9 cellular contexts compared by ENCODE assay signal in genomic region chr4:174714393-174715211, GRCh38.
DNase-seq lines count a peak whose midpoint lies in the region; ATAC-seq, FAIRE-seq and TF ChIP-seq lines count a peak whose summit lies in the region.
"Had no signal": no experiment of that assay in that cellular context is flagged by ENCODE, and none has a peak within 500 bp of the region (broad histone marks: within the 10 kb centered on the region; RNA-seq: fewer than 3 reads in every experiment).

No MANE protein-coding gene starts in this region.

- POLR2A ChIA-PET in activated CD4-positive, alpha-beta T cell treated with anti-CD3 and anti-CD28 coated beads for 36 hours (lab: Charles Lee) = no interaction called here

- H3K27me3 Mint-ChIP-seq in activated CD4-positive, alpha-beta T cell treated with anti-CD3 and anti-CD28 coated beads for 36 hours = peaks cover 7% of the 10 kb centered on the region
- no peaks in the 10 kb centered on the region for H3K27me3 Mint-ChIP-seq in activated T-helper 2 cell treated with anti-CD3 and anti-CD28 coated beads, Interferon-gamma antibody, Interleukin-2, Interleukin-4, amounts not matched to agents 10 μg/mL and 5 μg/mL and 100 μg/mL, durations not matched to agents 14 hours and 24 hours and 36 hours (ENCODE audit: low read depth)

- DNase-seq in activated CD4-positive, alpha-beta T cell treated with anti-CD3 and anti-CD28 coated beads for 36 hours = peak; percentile 38
- no peak for DNase-seq in activated CD4-positive, alpha-beta T cell treated with anti-CD3 and anti-CD28 coated beads, Interleukin-2, amount 50 U/mL, for 4 hours
- DNase-seq in NCI-H748 (lab: John Stamatoyannopoulos, UW; ENCODE audit: unreplicated experiment) (peak; percentile 41), bronchial epithelial cell (ENCODE audit: low read depth) (peak; percentile 64), medulla oblongata (ENCODE audit: extremely low spot score) (peak; percentile 30)
- no peak for DNase-seq in activated T-helper 2 cell treated with anti-CD3 and anti-CD28 coated beads, Interferon-gamma antibody, Interleukin-2, Interleukin-4, amounts not matched to agents 10 μg/mL and 5 μg/mL and 100 μg/mL, durations not matched to agents 14 hours and 24 hours and 36 hours (ENCODE audit: low spot score)

- H3K9me3 Mint-ChIP-seq in activated CD4-positive, alpha-beta T cell treated with anti-CD3 and anti-CD28 coated beads for 36 hours (ENCODE audit: low read depth) = no peaks in the 10 kb centered on the region
- no peaks in the 10 kb centered on the region for H3K9me3 Mint-ChIP-seq in activated T-helper 2 cell treated with anti-CD3 and anti-CD28 coated beads, Interferon-gamma antibody, Interleukin-2, Interleukin-4, amounts not matched to agents 10 μg/mL and 5 μg/mL and 100 μg/mL, durations not matched to agents 14 hours and 24 hours and 36 hours

- H3K36me3 Mint-ChIP-seq in activated CD4-positive, alpha-beta T cell treated with anti-CD3 and anti-CD28 coated beads for 36 hours (ENCODE audit: low read depth) = no peaks in the 10 kb centered on the region
- no peaks in the 10 kb centered on the region for H3K36me3 Mint-ChIP-seq in activated T-helper 2 cell treated with anti-CD3 and anti-CD28 coated beads, Interferon-gamma antibody, Interleukin-2, Interleukin-4, amounts not matched to agents 10 μg/mL and 5 μg/mL and 100 μg/mL, durations not matched to agents 14 hours and 24 hours and 36 hours (ENCODE audit: low read depth)

- peak; percentile 82 for TF ChIP-seq CTCF in bronchial epithelial cell (IDR thresholded peaks at IDR 0.05; ENCODE audit: insufficient read depth, low read length, severe bottlenecking)

- no peaks in the 10 kb centered on the region for H3K4me1 Mint-ChIP-seq in activated CD4-positive, alpha-beta T cell treated with anti-CD3 and anti-CD28 coated beads for 36 hours
- H3K4me1 Mint-ChIP-seq in activated T-helper 2 cell treated with anti-CD3 and anti-CD28 coated beads, Interferon-gamma antibody, Interleukin-2, Interleukin-4, amounts not matched to agents 10 μg/mL and 5 μg/mL and 100 μg/mL, durations not matched to agents 14 hours and 24 hours and 36 hours (ENCODE audit: low read depth) = no peaks in the 10 kb centered on the region

- CTCF ChIA-PET in activated CD4-positive, alpha-beta T cell treated with anti-CD3 and anti-CD28 coated beads for 36 hours (lab: Charles Lee) = interaction anchor here (0.7 to 1.3 kb wide), 4 partner anchors 38 to 352 kb away, joined by 3 read pairs; no protein-coding TSS in a partner anchor

- no peak for ATAC-seq in activated CD4-positive, alpha-beta T cell treated with anti-CD3 and anti-CD28 coated beads for 36 hours
- peak; percentile 92 for ATAC-seq in GM19043 (IDR thresholded peaks at IDR 0.05; ENCODE audit: low read depth, unreplicated experiment)
- ATAC-seq in HG03097 (IDR thresholded peaks at IDR 0.05; ENCODE audit: low FRiP score, unreplicated experiment) = peak; percentile 90

- intact Hi-C loops in activated CD4-positive, alpha-beta T cell treated with anti-CD3 and anti-CD28 coated beads for 36 hours (cut with DNase I, micrococcal nuclease) = loop anchor here (1.0 to 2.0 kb wide), 2 partner anchors 349 to 350 kb away; no protein-coding TSS in a partner anchor
- intact Hi-C loops in activated T-helper 2 cell treated with anti-CD3 and anti-CD28 coated beads, Interferon-gamma antibody, Interleukin-2, Interleukin-4, amounts not matched to agents 10 μg/mL and 5 μg/mL and 100 μg/mL, durations not matched to agents 14 hours and 24 hours and 36 hours (cut with micrococcal nuclease) = loop anchor here (1.0 to 10.0 kb wide), 2 partner anchors 349 to 500 kb away; no protein-coding TSS in a partner anchor

- H3K4me3 Mint-ChIP-seq in activated CD4-positive, alpha-beta T cell treated with anti-CD3 and anti-CD28 coated beads for 36 hours = no peak overlapping the region
- H3K4me3 Mint-ChIP-seq in activated T-helper 2 cell treated with anti-CD3 and anti-CD28 coated beads, Interferon-gamma antibody, Interleukin-2, Interleukin-4, amounts not matched to agents 10 μg/mL and 5 μg/mL and 100 μg/mL, durations not matched to agents 14 hours and 24 hours and 36 hours (ENCODE audit: low read depth) = no peak overlapping the region

- FAIRE-seq in bronchial epithelial cell (lab: Jason Lieb, UNC) = no peak
- FAIRE-seq: endometrium had no signal

- no peak overlapping the region for H3K27ac Mint-ChIP-seq in activated CD4-positive, alpha-beta T cell treated with anti-CD3 and anti-CD28 coated beads for 36 hours
- no peak overlapping the region for H3K27ac Mint-ChIP-seq in activated T-helper 2 cell treated with anti-CD3 and anti-CD28 coated beads, Interferon-gamma antibody, Interleukin-2, Interleukin-4, amounts not matched to agents 10 μg/mL and 5 μg/mL and 100 μg/mL, durations not matched to agents 14 hours and 24 hours and 36 hours

- no peaks in the 10 kb centered on the region for H3K27me3 ChIP-seq in bronchial epithelial cell (ENCODE audit: control insufficient read depth, insufficient read depth, low read length)

- H3K4me3 ChIP-seq in bronchial epithelial cell (ENCODE audit: low read depth, low read length) = no peak overlapping the region

- H3K36me3 ChIP-seq in bronchial epithelial cell (ENCODE audit: control insufficient read depth, insufficient read depth, low read length) = no peaks in the 10 kb centered on the region

Comparison
In these comparisons a context has a peak if more than half of its experiments do, and no peak if none do; other contexts are left out.
1. DNase-seq: peak in activated CD4-positive, alpha-beta T cell treated with anti-CD3 and anti-CD28 coated beads for 36 hours (single experiment), NCI-H748 (single experiment), bronchial epithelial cell (single experiment) and medulla oblongata (single experiment); none in activated CD4-positive, alpha-beta T cell treated with anti-CD3 and anti-CD28 coated beads, Interleukin-2, amount 50 U/mL, for 4 hours (0 of 2) and activated T-helper 2 cell treated with anti-CD3 and anti-CD28 coated beads, Interferon-gamma antibody, Interleukin-2, Interleukin-4, amounts not matched to agents 10 μg/mL and 5 μg/mL and 100 μg/mL, durations not matched to agents 14 hours and 24 hours and 36 hours (single experiment).